ENCODE assay signal across 8 cellular contexts in genomic region chr4:51843309-51844156, GRCh38. TPM values are rescaled to one million over a fixed set of nuclear protein-coding genes. Genes with fewer than 3 reads are reported as not detected.
DNase-seq lines count a peak whose midpoint lies in the region; ATAC-seq, FAIRE-seq and TF ChIP-seq lines count a peak whose summit lies in the region.

No MANE protein-coding gene starts in this region.

- DNase-seq in A549 (ENCODE audit: low read depth in 1 of 2, low spot score in 1 of 2): peak; percentile 30 to 58
- DNase-seq in RWPE1 (ENCODE audit: low spot score): peak; percentile 64
- DNase-seq in adipocyte (ENCODE audit: low read depth): peak; percentile 92
- peak; percentile 84 for DNase-seq in left cardiac atrium
- peak; percentile 80 to 86 for DNase-seq in psoas muscle
- peak; percentile 82 to 92 for DNase-seq in aorta

- intact Hi-C loops in left cardiac atrium (cut with DNase I) (loop anchor here in 1 of 2 donors (5.0 kb wide), 1 partner anchor 194 kb away; the partner anchor contains the start of gene SGCB), psoas muscle (cut with DNase I) (loop anchor here (5.0 to 10.0 kb wide), 4 partner anchors 51 to 194 kb away; partner anchors contain the start of genes LRRC66 (in 1 of the 2) and SGCB (in 1 of the 2)), aorta (cut with DNase I) (loop anchor here (5.0 kb wide), 4 partner anchors 39 to 194 kb away; partner anchors contain the start of gene SGCB (in 1 of the 2))

- H3K9ac ChIP-seq in adipocyte (ENCODE audit: low read length): peak overlapping the region; percentile 82

- no peak for TF ChIP-seq CTCF in A549 (IDR thresholded peaks at IDR 0.05)
- TF ChIP-seq CTCF in RWPE1 (conservative IDR thresholded peaks at IDR 0.05; ENCODE audit: low read depth): no peak
- no peak for TF ChIP-seq CTCF in psoas muscle (IDR thresholded peaks at IDR 0.05)

- TF ChIP-seq EP300 in A549 (IDR thresholded peaks at IDR 0.05): no peak

- CTCF ChIA-PET in A549 (lab: Yijun Ruan, JAX): no interaction called here
- CTCF ChIA-PET in RWPE1 (lab: Yijun Ruan, JAX): no interaction called here

- no peaks in the 10 kb centered on the region for H3K9me3 ChIP-seq in A549
- H3K9me3 ChIP-seq in adipocyte (ENCODE audit: control insufficient read depth, low read length): no peaks in the 10 kb centered on the region
- H3K9me3 ChIP-seq in psoas muscle: no peaks in the 10 kb centered on the region
- no peaks in the 10 kb centered on the region for H3K9me3 ChIP-seq in aorta (ENCODE audit: control insufficient read depth, low read length)

- no peak for TF ChIP-seq RAD21 in A549 (conservative IDR thresholded peaks at IDR 0.05 in 1 of 2, IDR thresholded peaks at IDR 0.05 in 1 of 2)

- FAIRE-seq in A549 (lab: Jason Lieb, UNC): no peak

- no peak for TF ChIP-seq POLR2A in A549 (IDR thresholded peaks at IDR 0.05; ENCODE audit: low read length)

- H3K4me2 ChIP-seq in A549: peak overlapping the region; percentile 95

- H3K4me1 ChIP-seq in A549: peaks cover 14% of the 10 kb centered on the region
- peaks cover 24% of the 10 kb centered on the region for H3K4me1 ChIP-seq in adipocyte (ENCODE audit: control insufficient read depth, insufficient read depth, low read length)
- peaks cover 18% of the 10 kb centered on the region for H3K4me1 ChIP-seq in psoas muscle
- H3K4me1 ChIP-seq in aorta (ENCODE audit: control insufficient read depth in 1 of 2, insufficient read depth in 2 of 2, low read length in 2 of 2): no peaks in the 10 kb centered on the region

- H3K27ac ChIP-seq in A549 (peak overlapping the region; percentile 98 to 100), RWPE1 (peak overlapping the region; percentile 97), psoas muscle (peak overlapping the region; percentile 95), aorta (ENCODE audit: low read depth in 1 of 2, low read length in 2 of 2) (peak overlapping the region in 1 of 2 donors; percentile 88)

- no peaks in the 10 kb centered on the region for H3K36me3 ChIP-seq in adipocyte (ENCODE audit: control insufficient read depth, insufficient read depth, low read length, severe bottlenecking)
- H3K36me3 ChIP-seq in psoas muscle (ENCODE audit: insufficient read depth in 1 of 2, low read depth in 1 of 2): no peaks in the 10 kb centered on the region
- H3K36me3 ChIP-seq in aorta (ENCODE audit: control insufficient read depth in 1 of 2, insufficient read depth in 2 of 2, low read length in 1 of 2): no peaks in the 10 kb centered on the region

- H3K27me3 ChIP-seq in adipocyte (replicated peaks; ENCODE audit: control insufficient read depth, insufficient read depth, low read length) (no peaks in the 10 kb centered on the region), psoas muscle (ENCODE audit: insufficient read depth in 3 of 3, low read length in 2 of 3) (no peaks in the 10 kb centered on the region), aorta (ENCODE audit: control insufficient read depth in 1 of 2, insufficient read depth in 2 of 2, low read length in 1 of 2) (no peaks in the 10 kb centered on the region)

- peak overlapping the region; percentile 92 for H3K4me3 ChIP-seq in A549
- H3K4me3 ChIP-seq in adipocyte (ENCODE audit: low read length): peak overlapping the region; percentile 96
- H3K4me3 ChIP-seq in psoas muscle: peak overlapping the region; percentile 96
- H3K4me3 ChIP-seq in aorta (ENCODE audit: low read length in 2 of 2): peak overlapping the region; percentile 87 to 88

- 0% methylated on average over 8 of the region's 64 CpGs for WGBS in A549 (ENCODE audit: missing lambda C conversion rate)
- 1% methylated on average over 27 to 61 of the region's 64 CpGs for WGBS in psoas muscle, 3 donors
- WGBS in aorta, 2 donors: 2% methylated on average over 22 to 64 of the region's 64 CpGs

- peak; percentile 57 to 58 for ATAC-seq in A549
- peak; percentile 13 for ATAC-seq in GM18519 (IDR thresholded peaks at IDR 0.05; ENCODE audit: low FRiP score, unreplicated experiment)
- ATAC-seq in HG03097 (IDR thresholded peaks at IDR 0.05; ENCODE audit: low FRiP score, unreplicated experiment): peak; percentile 22
- peak; percentile 43 to 70 for ATAC-seq in left cardiac atrium
- ATAC-seq in psoas muscle: peak; percentile 52 to 62 (median 58)
- peak; percentile 80 for ATAC-seq in aorta (ENCODE audit: low FRiP score)

- POLR2A ChIA-PET in A549 (lab: Yijun Ruan, JAX) (interaction anchor here (0.8 kb wide), 1 partner anchor 194 kb away, joined by 3 read pairs; the partner anchor contains the start of gene SGCB), RWPE1 (lab: Yijun Ruan, JAX; ENCODE audit: low non-redundant PET) (no interaction called here)

TF ChIP-seq in A549, 52 proteins besides CTCF, POLR2A, EP300 and RAD21:
- no peak for TF ChIP-seq MAFK (IDR thresholded peaks at IDR 0.05; ENCODE audit: partially characterized antibody)
- TF ChIP-seq PHF8 (IDR thresholded peaks at IDR 0.05; ENCODE audit: borderline replicate concordance, low read depth): 0 out of 2 replicates have a peak, but pooled peaks have one; percentile 11
TF ChIP-seq in A549: peak in this region for 1.

RNA-seq across cellular contexts. Expression of gene DCUN1D4, which starts 0.6 kb away (rescaled TPM):
- polyA plus RNA-seq in A549 (2011; rRNA removed) (64.8 and 65.0 TPM in 2 replicates), A549 (2017; fragmentation: RNase III; extraction: RNeasy Plus Mini Kit Qiagen cat#74134 plus additional on column Dnase treatment) (22.9 to 25.2 TPM (median 24.9 TPM) in 3 replicates), psoas muscle (10 to 100 TPM; 13.5 to 30.5 (median 15.0) TPM), aorta (10 to 100 TPM; 19.7 to 25.1 TPM)
- 18.3 and 21.2 TPM in 2 replicates for polyA plus RNA-seq in A549 (2012; cell fraction: cytosol; rRNA removed)
- 28.7 and 29.3 TPM in 2 replicates for polyA plus RNA-seq in A549 (2012; cell fraction: nucleus; rRNA removed)
- 53.1 and 62.2 TPM in 2 replicates for polyA minus RNA-seq in A549 (2011; rRNA and poly(A)+ RNA removed)
- total RNA-seq in left cardiac atrium (10 to 100 TPM; 49.1 to 50.9 TPM), psoas muscle (10 to 100 TPM; 24.0 to 43.1 (median 31.1) TPM), aorta (10 to 100 TPM; 69.6 to 87.8 TPM)

Comparison
In these comparisons a context has a peak if more than half of its experiments do, and no peak if none do; other contexts are left out.
1. ATAC-seq: peak in every context shown above with its lines; median percentile 80 in aorta; 58 in A549; 58 in psoas muscle; 56 in left cardiac atrium; 22 in HG03097; 13 in GM18519.